Comparison of ENCODE assay signal across 17 cellular contexts in genomic region chr10:110002801-110003523, GRCh38. TPM values are rescaled to one million over a fixed set of nuclear protein-coding genes. Genes with fewer than 3 reads are reported as not detected.
A peak's percentile ranks its signal among the peaks of the same experiment; 100 is the strongest.
DNase-seq lines count a peak whose midpoint lies in the region; ATAC-seq lines count a peak whose summit lies in the region.
"Had no signal": no experiment of that assay in that cellular context is flagged by ENCODE, and none has a peak within 500 bp of the region (broad histone marks: within the 10 kb centered on the region; RNA-seq: fewer than 3 reads in every experiment).

No MANE protein-coding gene starts in this region.

- no peak overlapping the region for H3K9ac ChIP-seq in SK-N-MC (ENCODE audit: insufficient read length)

- DNase-seq in DMS79 treated with DMSO at 0.1 percent for 48 hours (lab: John Stamatoyannopoulos, UW) = peak; percentile 23
- no peak for DNase-seq in DMS79 (lab: John Stamatoyannopoulos, UW)
- DNase-seq in SK-N-MC (ENCODE audit: low read depth, low spot score) = no peak
- peak; percentile 8 for DNase-seq in fibroblast of peridontal ligament (ENCODE audit: extremely low read depth)
- no peak for DNase-seq in substantia nigra (lab: John Stamatoyannopoulos, UW)
- DNase-seq in NCI-H1417 (lab: John Stamatoyannopoulos, UW) = no peak
- DNase-seq in cerebellum (ENCODE audit: low spot score) = no peak
- DNase-seq: activated B cell treated with CpG ODN at 0.5 μM for 24 hours; amygdala; effector memory CD8-positive, alpha-beta T cell; HFFc6; left ventricle myocardium superior; NCI-H146; NCI-H82 had no signal

- ATAC-seq in HG02870 (IDR thresholded peaks at IDR 0.05; ENCODE audit: unreplicated experiment) = no peak
- ATAC-seq: A549; effector memory CD8-positive, alpha-beta T cell; HepG2; left ventricle myocardium superior had no signal

- no peaks in the 10 kb centered on the region for H3K9me3 ChIP-seq in SK-N-MC (ENCODE audit: low read depth, low read length)
- H3K9me3 ChIP-seq: A549 had no signal

- no peaks in the 10 kb centered on the region for H3K36me3 ChIP-seq in SK-N-MC (ENCODE audit: insufficient read depth, low read length)

- H3K27ac ChIP-seq in SK-N-MC (peak overlapping the region; percentile 91), substantia nigra (ENCODE audit: low read depth, low read length, poor library complexity, severe bottlenecking) (peak overlapping the region; percentile 66)
- H3K27ac ChIP-seq: A549 had no signal

- H3K4me3 ChIP-seq in SK-N-MC = peak overlapping the region; percentile 69
- H3K4me3 ChIP-seq: A549 had no signal

RNA-seq across cellular contexts. Expression of gene ADD3, which starts 4.8 kb away (rescaled TPM):
- 124 TPM for total RNA-seq in cerebellum

Comparison
In these comparisons a context has a peak if more than half of its experiments do, and no peak if none do; other contexts are left out.
1. DNase-seq: peak in DMS79 treated with DMSO at 0.1 percent for 48 hours (single experiment) and fibroblast of peridontal ligament (single experiment); none in DMS79 (single experiment), SK-N-MC (single experiment), substantia nigra (0 of 49), NCI-H1417 (0 of 3) and cerebellum (single experiment).